In the genomic region with DNA sequence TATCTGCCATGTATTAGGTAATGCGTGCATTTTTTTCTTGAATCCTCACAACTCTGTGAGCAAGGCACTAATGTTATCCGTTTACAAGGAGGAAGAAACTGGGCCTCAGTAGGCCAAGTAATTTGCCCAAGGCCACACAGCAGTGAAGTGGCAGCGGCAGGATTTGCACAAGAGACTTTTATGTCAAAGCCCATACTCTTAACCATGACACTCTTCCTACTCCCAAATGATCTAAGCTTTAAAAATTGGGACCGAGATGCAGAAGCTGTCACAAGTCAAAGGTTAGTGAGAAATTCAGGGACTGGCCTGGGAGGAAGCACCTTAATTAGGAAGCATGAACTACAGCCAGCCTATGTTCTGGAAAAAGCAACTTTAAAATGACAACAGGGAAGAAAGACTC, we compare ENCODE assay signal across 14 cellular contexts. TPM values are rescaled to one million over a fixed set of nuclear protein-coding genes. Genes with fewer than 3 reads are reported as not detected.
DNase-seq lines count a peak whose midpoint lies in the region; ATAC-seq and TF ChIP-seq lines count a peak whose summit lies in the region.
"Had no signal": no experiment of that assay in that cellular context is flagged by ENCODE, and none has a peak within 500 bp of the region (broad histone marks: within the 10 kb centered on the region; RNA-seq: fewer than 3 reads in every experiment).

No MANE protein-coding gene starts in this region.

- no peak for ATAC-seq in HCT116
- no peak for ATAC-seq in body of pancreas
- ATAC-seq in CD8-positive, alpha-beta T cell, result no peak
- ATAC-seq in GM18861 (IDR thresholded peaks at IDR 0.05; ENCODE audit: unreplicated experiment), result no peak
- ATAC-seq: WTC11 had no signal

- H3K4me2 ChIP-seq in HCT116 (ENCODE audit: low read length), result peak overlapping the region; percentile 12; the same call in 1 of the 2 replicates

- POLR2A ChIA-PET in HCT116 (lab: Charles Lee), result no interaction called here
- POLR2A ChIA-PET in CD8-positive, alpha-beta T cell (lab: Charles Lee), result no interaction called here

- H3K27ac ChIP-seq in ACC112 (ENCODE audit: low read depth, low read length), result peak overlapping the region; percentile 92
- H3K27ac ChIP-seq in HCT116 (ENCODE audit: low read depth, low read length), result no peak overlapping the region
- H3K27ac ChIP-seq in body of pancreas, result peak overlapping the region in 3 of 4 donors; percentile 92 to 96 (median 94)
- no peak overlapping the region for H3K27ac ChIP-seq in CD8-positive, alpha-beta T cell (ENCODE audit: low read depth, low read length)

- DNase-seq in HCT116 (ENCODE audit: low read depth, low spot score) (no peak), body of pancreas (no peak), nephron progenitor cell (no peak), NCI-H1105 treated with DMSO at 0.1 percent for 48 hours (lab: John Stamatoyannopoulos, UW) (no peak), ecto neural progenitor cell (ENCODE audit: low spot score) (no peak)
- DNase-seq in CD8-positive, alpha-beta T cell, result no peak
- DNase-seq: Calu3, NCI-H446, RPMI8226 had no signal

- H3K27me3 ChIP-seq in ACC112 (ENCODE audit: insufficient read depth, low read length) (no peaks in the 10 kb centered on the region), HCT116 (ENCODE audit: insufficient read depth, low read length) (no peaks in the 10 kb centered on the region), body of pancreas (no peaks in the 10 kb centered on the region)
- H3K27me3 ChIP-seq in CD8-positive, alpha-beta T cell (ENCODE audit: insufficient read depth, low read length), result no peaks in the 10 kb centered on the region

- H3K9ac ChIP-seq in HCT116 (ENCODE audit: low read length), result no peak overlapping the region

- no TSS peak for BruUV-seq in HCT116 (replicated peaks; lab: Mats Ljungman, UMichigan)

- WGBS in body of pancreas, 2 donors, result 46 to 50% methylated on average over 4 of the region's 4 CpGs

- RAD21 ChIA-PET in HCT116 (lab: Charles Lee; ENCODE audit: low non-redundant PET in 1 of 2, low total read pairs in 2 of 2, uncharacterized antibody in 2 of 2, unreplicated experiment in 2 of 2), result no interaction called here

- peaks cover 81% of the 10 kb centered on the region for H3K79me2 ChIP-seq in ACC112 (ENCODE audit: control insufficient read depth, insufficient read depth, low read length, unreplicated experiment)
- H3K79me2 ChIP-seq in HCT116 (ENCODE audit: insufficient read depth, low read length), result peaks cover 99% of the 10 kb centered on the region

- no peaks in the 10 kb centered on the region for H3K9me3 Mint-ChIP-seq in nephron progenitor cell
- H3K9me3 Mint-ChIP-seq in CD8-positive, alpha-beta T cell, result no peaks in the 10 kb centered on the region
- H3K9me3 Mint-ChIP-seq: nephron, WTC11 had no signal

- H3K36me3 ChIP-seq in ACC112 (ENCODE audit: insufficient read depth, low read length) (peaks cover 10% of the 10 kb centered on the region), HCT116 (ENCODE audit: control insufficient read depth in 1 of 2, insufficient read depth in 2 of 2, low read length in 2 of 2) (peaks cover 0 to 17% of the 10 kb centered on the region in 2 experiments; a peak in 2 of 4 replicates), body of pancreas (replicated peaks in 1 of 2; ENCODE audit: insufficient read depth in 1 of 2, low read depth in 2 of 2) (no peaks in the 10 kb centered on the region)
- no peaks in the 10 kb centered on the region for H3K36me3 ChIP-seq in CD8-positive, alpha-beta T cell (ENCODE audit: insufficient read depth, low read length)
- H3K36me3 ChIP-seq: thoracic aorta had no signal

- H3K9me2 ChIP-seq in HCT116 (ENCODE audit: insufficient read depth), result no peaks in the 10 kb centered on the region

- H3K4me3 ChIP-seq in ACC112 (ENCODE audit: low read depth, low read length), result no peak overlapping the region
- no peak overlapping the region for H3K4me3 ChIP-seq in HCT116 (replicated peaks in 1 of 2; ENCODE audit: low read depth in 1 of 2, low read length in 2 of 2)
- no peak overlapping the region for H3K4me3 ChIP-seq in body of pancreas
- H3K4me3 ChIP-seq in CD8-positive, alpha-beta T cell (ENCODE audit: low read depth, low read length), result no peak overlapping the region
- H3K4me3 ChIP-seq: thoracic aorta had no signal

- no peaks in the 10 kb centered on the region for H3K27me3 Mint-ChIP-seq in nephron progenitor cell (ENCODE audit: low read depth, poor library complexity)
- H3K27me3 Mint-ChIP-seq in CD8-positive, alpha-beta T cell (ENCODE audit: low read depth), result no peaks in the 10 kb centered on the region

- CTCF ChIA-PET in HCT116 (lab: Charles Lee), result interaction anchor here (0.8 kb wide), 1 partner anchor 79 kb away, joined by 3 read pairs; no protein-coding TSS in a partner anchor
- CTCF ChIA-PET in CD8-positive, alpha-beta T cell (lab: Charles Lee), result interaction anchor here (0.9 to 2.4 kb wide), 7 partner anchors 17 to 80 kb away, joined by 3 to 16 read pairs (median 3); no protein-coding TSS in a partner anchor

- H3K9me3 ChIP-seq in HCT116 (ENCODE audit: control insufficient read depth in 1 of 2, insufficient read depth in 1 of 2, low read depth in 1 of 2, low read length in 2 of 2) (no peaks in the 10 kb centered on the region), body of pancreas (no peaks in the 10 kb centered on the region)
- H3K9me3 ChIP-seq in CD8-positive, alpha-beta T cell (ENCODE audit: low read length), result no peaks in the 10 kb centered on the region
- H3K9me3 ChIP-seq: thoracic aorta had no signal

- H4K20me1 ChIP-seq in HCT116 (ENCODE audit: insufficient read depth), result peaks cover 20% of the 10 kb centered on the region; the same call in 1 of the 2 replicates

- no peak overlapping the region for H3K4me3 Mint-ChIP-seq in nephron progenitor cell
- H3K4me3 Mint-ChIP-seq in CD8-positive, alpha-beta T cell, result no peak overlapping the region
- H3K4me3 Mint-ChIP-seq: nephron, WTC11 had no signal

- peaks cover 5% of the 10 kb centered on the region for H3K36me3 Mint-ChIP-seq in nephron progenitor cell (ENCODE audit: low read depth)
- peaks cover 42% of the 10 kb centered on the region for H3K36me3 Mint-ChIP-seq in CD8-positive, alpha-beta T cell

- TF ChIP-seq CTCF in HCT116 (IDR thresholded peaks at IDR 0.05 in 2 of 3, conservative IDR thresholded peaks at IDR 0.05 in 1 of 3; ENCODE audit: borderline replicate concordance in 1 of 3, insufficient read depth in 1 of 3, low read depth in 2 of 3, low read length in 2 of 3), result no peak
- TF ChIP-seq CTCF in body of pancreas (IDR thresholded peaks at IDR 0.05), result no peak
- TF ChIP-seq CTCF in nephron progenitor cell (IDR thresholded peaks at IDR 0.05), result no peak
- TF ChIP-seq CTCF in CD8-positive, alpha-beta T cell (IDR thresholded peaks at IDR 0.05), result no peak

- peak overlapping the region; percentile 32 for H3K27ac Mint-ChIP-seq in nephron progenitor cell
- no peak overlapping the region for H3K27ac Mint-ChIP-seq in CD8-positive, alpha-beta T cell
- H3K27ac Mint-ChIP-seq: nephron, WTC11 had no signal

- no peak for TF ChIP-seq RAD21 in HCT116 (IDR thresholded peaks at IDR 0.05; ENCODE audit: low read depth)

- TF ChIP-seq POLR2A in HCT116 (IDR thresholded peaks at IDR 0.05; ENCODE audit: borderline replicate concordance, extremely low read depth, insufficient read depth, insufficient read length), result no peak
- no peak for TF ChIP-seq POLR2A in body of pancreas (IDR thresholded peaks at IDR 0.05)

- H2AFZ ChIP-seq in ACC112 (ENCODE audit: low read length, unreplicated experiment) (no peak overlapping the region), HCT116 (ENCODE audit: low read depth, low read length, poor library complexity, severe bottlenecking) (no peak overlapping the region)

- H3K4me1 Mint-ChIP-seq in nephron progenitor cell, result peaks cover 27% of the 10 kb centered on the region
- peaks cover 73% of the 10 kb centered on the region for H3K4me1 Mint-ChIP-seq in CD8-positive, alpha-beta T cell (ENCODE audit: low read depth)

- intact Hi-C loops in HCT116 (cut with micrococcal nuclease) (loop anchor here (1.0 kb wide), 1 partner anchor 9 kb away; no protein-coding TSS in a partner anchor), body of pancreas (cut with DNase I) (no loop called here)
- intact Hi-C loops in CD8-positive, alpha-beta T cell (cut with DNase I, micrococcal nuclease), result no loop called here

- H3K4me1 ChIP-seq in ACC112 (ENCODE audit: control insufficient read depth, insufficient read depth, low read length, unreplicated experiment) (peaks cover 65% of the 10 kb centered on the region), HCT116 (ENCODE audit: control insufficient read depth in 1 of 2, insufficient read depth in 2 of 2, low read length in 2 of 2) (peaks cover 39 to 72% of the 10 kb centered on the region in 2 experiments), body of pancreas (peaks cover 70% of the 10 kb centered on the region)
- H3K4me1 ChIP-seq in CD8-positive, alpha-beta T cell (ENCODE audit: insufficient read depth, low read length), result peaks cover 54% of the 10 kb centered on the region

TF ChIP-seq in HCT116, 20 proteins besides CTCF, POLR2A, EP300 and RAD21:
- no peak for TF ChIP-seq EZH2 (IDR thresholded peaks at IDR 0.05)
- TF ChIP-seq EZH2phosphoT487 (IDR thresholded peaks at IDR 0.05; ENCODE audit: borderline replicate concordance), result no peak
- TF ChIP-seq JUND (IDR thresholded peaks at IDR 0.05), result no peak
- no peak for TF ChIP-seq TCF7L2 (IDR thresholded peaks at IDR 0.05; ENCODE audit: borderline replicate concordance, extremely low read depth, insufficient read depth, insufficient read length)
- TF ChIP-seq SRF (IDR thresholded peaks at IDR 0.05; ENCODE audit: low read depth), result no peak
- no peak for TF ChIP-seq ELF1 (IDR thresholded peaks at IDR 0.05; ENCODE audit: borderline replicate concordance, low read depth)
- no peak for TF ChIP-seq EGR1 (IDR thresholded peaks at IDR 0.05; ENCODE audit: low read depth)
- no peak for TF ChIP-seq POLR2AphosphoS5 (IDR thresholded peaks at IDR 0.05; ENCODE audit: low read depth, low read length)
- no peak for TF ChIP-seq YY1 (IDR thresholded peaks at IDR 0.05; ENCODE audit: extremely low read depth, insufficient replicate concordance, low read depth, low read length)
- TF ChIP-seq, protein P1, sequence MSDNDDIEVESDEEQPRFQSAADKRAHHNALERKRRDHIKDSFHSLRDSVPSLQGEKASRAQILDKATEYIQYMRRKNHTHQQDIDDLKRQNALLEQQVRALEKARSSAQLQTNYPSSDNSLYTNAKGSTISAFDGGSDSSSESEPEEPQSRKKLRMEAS (IDR thresholded peaks at IDR 0.05), result no peak

RNA-seq across cellular contexts. Expression of a gene that starts 10.7 kb away (rescaled TPM):
- total RNA-seq in HCT116 (2021; ENCODE audit: unreplicated experiment) (16.4 TPM), body of pancreas (1 to 10 TPM; 6.5 to 9.9 TPM)
- 5.8 and 6.6 TPM in 2 replicates for polyA plus RNA-seq in HCT116 (2012)
- total RNA-seq in CD8-positive, alpha-beta T cell, result 10 to 100 TPM; 38.1 to 39.1 TPM

RNA-seq across cellular contexts. Expression of a gene that starts 44.2 kb away (rescaled TPM):
- total RNA-seq in HCT116 (2021; ENCODE audit: unreplicated experiment), result 0.15 TPM
- polyA plus RNA-seq in HCT116 (2012), result 0.05 and 0.16 TPM in 2 replicates
- total RNA-seq in body of pancreas, result 1 to 10 TPM in 1 of 2 donors, not detected in 1; 1.0 TPM
- total RNA-seq in CD8-positive, alpha-beta T cell, result under 1 TPM in 1 of 2 experiments, not detected in 1; 0.22 TPM
- total RNA-seq: thoracic aorta had no signal

Comparison
In these comparisons a context has a peak if more than half of its experiments do, and no peak if none do; other contexts are left out.
1. H3K27ac ChIP-seq: peak in ACC112 (single experiment) and body of pancreas (3 of 4); none in HCT116 (single experiment) and CD8-positive, alpha-beta T cell (single experiment).